1 cellular context compared by ENCODE assay signal in genomic region chr3:66620185-66620803, GRCh38.
TF ChIP-seq lines count a peak whose summit lies in the region.

No MANE protein-coding gene starts in this region.

TF ChIP-seq in WTC11, 78 proteins besides CTCF, POLR2A, EP300 and RAD21 (continued from another document):
- TF ChIP-seq CDX4 (CRISPR knock-in tag; IDR thresholded peaks at IDR 0.05; ENCODE audit: borderline replicate concordance): no peak
- TF ChIP-seq TEAD1 (CRISPR knock-in tag; IDR thresholded peaks at IDR 0.05): no peak
- TF ChIP-seq NR2C2 (CRISPR knock-in tag; IDR thresholded peaks at IDR 0.05): no peak
- TF ChIP-seq ZNF416 (CRISPR knock-in tag; IDR thresholded peaks at IDR 0.05): no peak
